ENCODE assay signal across 8 cellular contexts in genomic region chr7:35037526-35038339, GRCh38. TPM values are rescaled to one million over a fixed set of nuclear protein-coding genes. Genes with fewer than 3 reads are reported as not detected.
A peak's percentile ranks its signal among the peaks of the same experiment; 100 is the strongest.
DNase-seq lines count a peak whose midpoint lies in the region; ATAC-seq and TF ChIP-seq lines count a peak whose summit lies in the region.

No MANE protein-coding gene starts in this region.

- peak overlapping the region; percentile 85 for H3K4me3 Mint-ChIP-seq in T-helper 1 cell treated with Interleukin-12 subunit alpha and Interleukin-12 subunit beta and Interleukin-4 antibody, amounts not matched to agents 30 μg/mL and 1 μg/mL, for 36 hours

- H3K36me3 ChIP-seq in rectal smooth muscle tissue (ENCODE audit: control insufficient read depth, insufficient read depth, low read length) (no peaks in the 10 kb centered on the region), aorta (ENCODE audit: control insufficient read depth in 1 of 2, insufficient read depth in 2 of 2, low read length in 1 of 2) (no peaks in the 10 kb centered on the region)

- TF ChIP-seq POLR2A in GM15510 (IDR thresholded peaks at IDR 0.05; ENCODE audit: borderline replicate concordance, extremely low read depth, insufficient read length) = peak; percentile 46

- H3K4me1 ChIP-seq in right cardiac atrium (ENCODE audit: control insufficient read depth, insufficient read depth, low read length) (peaks cover 3% of the 10 kb centered on the region), rectal smooth muscle tissue (ENCODE audit: control insufficient read depth, insufficient read depth, low read length) (peaks cover 5% of the 10 kb centered on the region), aorta (ENCODE audit: control insufficient read depth in 1 of 2, insufficient read depth in 2 of 2, low read length in 2 of 2) (peaks cover 0 to 2% of the 10 kb centered on the region in 2 donors)

- peaks cover 22% of the 10 kb centered on the region for H3K27me3 Mint-ChIP-seq in T-helper 1 cell treated with Interleukin-12 subunit alpha and Interleukin-12 subunit beta and Interleukin-4 antibody, amounts not matched to agents 30 μg/mL and 1 μg/mL, for 36 hours (ENCODE audit: low read depth)

- peak; percentile 73 for ATAC-seq in HG02884 (IDR thresholded peaks at IDR 0.05; ENCODE audit: unreplicated experiment)
- peak; percentile 91 to 95 for ATAC-seq in right cardiac atrium
- peak; percentile 96 for ATAC-seq in aorta (ENCODE audit: low FRiP score)

- H3K4me3 ChIP-seq in right cardiac atrium (ENCODE audit: low read length) (peak overlapping the region; percentile 100), rectal smooth muscle tissue (ENCODE audit: low read length) (peak overlapping the region; percentile 70), aorta (ENCODE audit: low read length in 2 of 2) (peak overlapping the region; percentile 99 to 100)

- no peak overlapping the region for H3K27ac Mint-ChIP-seq in T-helper 1 cell treated with Interleukin-12 subunit alpha and Interleukin-12 subunit beta and Interleukin-4 antibody, amounts not matched to agents 30 μg/mL and 1 μg/mL, for 36 hours

- intact Hi-C loops in right cardiac atrium (cut with DNase I) (loop anchor here in 1 of 4 donors (10.0 kb wide), 1 partner anchor 213 kb away; no protein-coding TSS in a partner anchor), aorta (cut with DNase I) (loop anchor here in 1 of 2 donors (5.0 to 10.0 kb wide), 2 partner anchors 35 to 587 kb away; no protein-coding TSS in a partner anchor)

- H3K9me3 ChIP-seq in right cardiac atrium (ENCODE audit: control insufficient read depth, low read length) (no peaks in the 10 kb centered on the region), aorta (ENCODE audit: control insufficient read depth, low read length) (no peaks in the 10 kb centered on the region)

- DNase-seq in NCI-H146 treated with DMSO at 0.1 percent for 48 hours (lab: John Stamatoyannopoulos, UW; ENCODE audit: unreplicated experiment) (peak; percentile 83), anterior cingulate cortex (lab: John Stamatoyannopoulos, UW) (peak; percentile 18 to 97 (median 90)), right cardiac atrium (peak; percentile 96 to 99 (median 98)), aorta (peak; percentile 96 to 98)

- H3K27me3 ChIP-seq in right cardiac atrium (ENCODE audit: control insufficient read depth, insufficient read depth) = no peaks in the 10 kb centered on the region
- H3K27me3 ChIP-seq in rectal smooth muscle tissue (ENCODE audit: control insufficient read depth, insufficient read depth, low read length) = no peaks in the 10 kb centered on the region
- H3K27me3 ChIP-seq in aorta (ENCODE audit: control insufficient read depth in 1 of 2, insufficient read depth in 2 of 2, low read length in 1 of 2) = no peaks in the 10 kb centered on the region

- no peaks in the 10 kb centered on the region for H3K9me3 Mint-ChIP-seq in T-helper 1 cell treated with Interleukin-12 subunit alpha and Interleukin-12 subunit beta and Interleukin-4 antibody, amounts not matched to agents 30 μg/mL and 1 μg/mL, for 36 hours

- peaks cover 21% of the 10 kb centered on the region for H3K4me1 Mint-ChIP-seq in T-helper 1 cell treated with Interleukin-12 subunit alpha and Interleukin-12 subunit beta and Interleukin-4 antibody, amounts not matched to agents 30 μg/mL and 1 μg/mL, for 36 hours (ENCODE audit: low read depth)

- WGBS in right cardiac atrium = under 1% methylated on average over 99 of the region's 100 CpGs
- 0% methylated on average over 74 to 100 of the region's 100 CpGs for WGBS in aorta, 2 donors

- H3K27ac ChIP-seq in right cardiac atrium (ENCODE audit: low read length) (peak overlapping the region; percentile 97), rectal smooth muscle tissue (ENCODE audit: low read depth, low read length) (peak overlapping the region; percentile 55), aorta (ENCODE audit: low read depth in 1 of 2, low read length in 2 of 2) (peak overlapping the region in 1 of 2 donors; percentile 60)

- peak overlapping the region; percentile 5 for H3K9ac ChIP-seq in rectal smooth muscle tissue (ENCODE audit: low read length)

- no peaks in the 10 kb centered on the region for H3K36me3 Mint-ChIP-seq in T-helper 1 cell treated with Interleukin-12 subunit alpha and Interleukin-12 subunit beta and Interleukin-4 antibody, amounts not matched to agents 30 μg/mL and 1 μg/mL, for 36 hours (ENCODE audit: low read depth)

RNA-seq across cellular contexts. Expression of gene DPY19L1, which starts 0.4 kb away (rescaled TPM):
- total RNA-seq in right cardiac atrium = 10 to 100 TPM; 30.3 to 36.6 (median 31.9) TPM
- polyA plus RNA-seq in right cardiac atrium = 11.9 TPM
- 10 to 100 TPM; 28.8 to 30.8 TPM for total RNA-seq in aorta
- 10 to 100 TPM in 1 of 2 donors, 1 to 10 TPM in 1; 4.3 to 10.3 TPM for polyA plus RNA-seq in aorta
